ENCODE assay signal across 1 cellular context in genomic region chr16:68265078-68265925, GRCh38.
TF ChIP-seq lines count a peak whose summit lies in the region.

No MANE protein-coding gene starts in this region.

TF ChIP-seq in HCT116, 20 proteins besides CTCF, POLR2A, EP300 and RAD21:
- no peak for TF ChIP-seq CBX3 (IDR thresholded peaks at IDR 0.05; ENCODE audit: low read depth)
- TF ChIP-seq JUND (IDR thresholded peaks at IDR 0.05) = no peak; the same call in 1 of the 2 replicates
- peak; percentile 86 for TF ChIP-seq SIN3A (IDR thresholded peaks at IDR 0.05; ENCODE audit: low read depth)
- peak; percentile 50 for TF ChIP-seq POLR2AphosphoS5 (IDR thresholded peaks at IDR 0.05; ENCODE audit: low read depth, low read length)
- TF ChIP-seq SP1 (IDR thresholded peaks at IDR 0.05; ENCODE audit: low read depth) = no peak
- TF ChIP-seq YY1 (IDR thresholded peaks at IDR 0.05; ENCODE audit: extremely low read depth, insufficient replicate concordance, low read depth, low read length) = peak; percentile 20
- no peak for TF ChIP-seq ZBTB33 (IDR thresholded peaks at IDR 0.05; ENCODE audit: extremely low read depth, insufficient replicate concordance, low read length)
- TF ChIP-seq SRF (IDR thresholded peaks at IDR 0.05; ENCODE audit: low read depth) = no peak; the same call in 1 of the 2 replicates
- TF ChIP-seq ZNF274 (IDR thresholded peaks at IDR 0.05; ENCODE audit: low read depth, low read length) = no peak
- TF ChIP-seq ELF1 (IDR thresholded peaks at IDR 0.05; ENCODE audit: borderline replicate concordance, low read depth) = no peak; the same call in 1 of the 2 replicates
- TF ChIP-seq REST (IDR thresholded peaks at IDR 0.05; ENCODE audit: low read depth) = no peak
- TF ChIP-seq EZH2phosphoT487 (IDR thresholded peaks at IDR 0.05; ENCODE audit: borderline replicate concordance) = no peak
- no peak for TF ChIP-seq EGR1 (IDR thresholded peaks at IDR 0.05; ENCODE audit: low read depth)
- peak; percentile 66 for TF ChIP-seq MAX (IDR thresholded peaks at IDR 0.05)
- no peak for TF ChIP-seq ATF3 (IDR thresholded peaks at IDR 0.05)
- no peak for TF ChIP-seq ZFX (IDR thresholded peaks at IDR 0.05)
- peak; percentile 76 for TF ChIP-seq TCF7L2 (IDR thresholded peaks at IDR 0.05; ENCODE audit: borderline replicate concordance, extremely low read depth, insufficient read depth, insufficient read length)
- TF ChIP-seq CEBPB (IDR thresholded peaks at IDR 0.05; ENCODE audit: low read depth) = no peak
- TF ChIP-seq EZH2 (IDR thresholded peaks at IDR 0.05) = no peak
- TF ChIP-seq FOSL1 (IDR thresholded peaks at IDR 0.05; ENCODE audit: low read depth) = no peak; the same call in 1 of the 2 replicates
